ENCODE assay signal across 13 cellular contexts in genomic region chr1:115199416-115200132, GRCh38.
DNase-seq lines count a peak whose midpoint lies in the region; ATAC-seq and TF ChIP-seq lines count a peak whose summit lies in the region.
"Had no signal": no experiment of that assay in that cellular context is flagged by ENCODE, and none has a peak within 500 bp of the region (broad histone marks: within the 10 kb centered on the region; RNA-seq: fewer than 3 reads in every experiment).

No MANE protein-coding gene starts in this region.

- H3K9ac ChIP-seq in smooth muscle cell (ENCODE audit: low read depth), result no peak overlapping the region

- no peaks in the 10 kb centered on the region for H4K20me1 ChIP-seq in smooth muscle cell (ENCODE audit: low read depth)

- no peak overlapping the region for H2AFZ ChIP-seq in smooth muscle cell (ENCODE audit: low read depth)

- no peak for DNase-seq in Right ventricle myocardium inferior (ENCODE audit: missing footprints)
- DNase-seq in heart left ventricle, result no peak
- peak; percentile 83 for DNase-seq in fibroblast of the aortic adventitia (ENCODE audit: low read depth)
- DNase-seq in smooth muscle cell (lab: John Stamatoyannopoulos, UW; ENCODE audit: unreplicated experiment), result no peak
- DNase-seq in right lobe of liver, result no peak
- no peak for DNase-seq in NCI-H1694 (lab: John Stamatoyannopoulos, UW)
- DNase-seq in NCI-H2227 (lab: John Stamatoyannopoulos, UW; ENCODE audit: unreplicated experiment), result no peak
- DNase-seq: GOT3, NCI-H1694 treated with DMSO at 0.1 percent for 48 hours, NCI-H510A treated with DMSO at 0.1 percent for 48 hours had no signal

- 52 to 67% (median 55%) methylated on average over 5 of the region's 5 CpGs for whole genome bisulfite sequencing in heart left ventricle, 4 donors
- WGBS in smooth muscle cell (ENCODE audit: low lambda C conversion rate), result 44% methylated on average over 5 of the region's 5 CpGs
- 49% methylated on average over 5 of the region's 5 CpGs for WGBS in right lobe of liver (ENCODE audit: insufficient coverage, low coverage, low lambda C conversion rate, missing lambda C conversion rate)

- peak overlapping the region; percentile 1 for H3K4me2 ChIP-seq in smooth muscle cell

- intact Hi-C loops in Right ventricle myocardium inferior (cut with DNase I) (no loop called here), heart left ventricle (cut with DNase I) (loop anchor here in 2 of 10 donors (5.0 kb wide), 1 partner anchor 53 kb away; no protein-coding TSS in a partner anchor), right lobe of liver (cut with DNase I) (no loop called here)

- H3K27ac ChIP-seq in heart left ventricle (peak overlapping the region in 3 of 12 donors; percentile 2 to 50 (median 19)), smooth muscle cell (ENCODE audit: low read depth) (no peak overlapping the region), right lobe of liver (no peak overlapping the region)
- H3K27ac ChIP-seq: 22Rv1 had no signal

- peak; percentile 38 for ATAC-seq in Right ventricle myocardium inferior
- ATAC-seq in heart left ventricle, result no peak
- peak; percentile 44; the same call in 2 of the 3 replicates for ATAC-seq in SK-N-SH treated with all-trans-retinoic acid at 6 μM for 48 hours
- ATAC-seq in right lobe of liver, result no peak
- ATAC-seq: K562 had no signal

- no peaks in the 10 kb centered on the region for H3K36me3 ChIP-seq in heart left ventricle
- peaks cover 8% of the 10 kb centered on the region for H3K36me3 ChIP-seq in smooth muscle cell (ENCODE audit: low read depth)
- no peaks in the 10 kb centered on the region for H3K36me3 ChIP-seq in right lobe of liver

- H3K79me2 ChIP-seq in smooth muscle cell (ENCODE audit: low read depth), result no peaks in the 10 kb centered on the region

- H3K27me3 ChIP-seq in heart left ventricle (no peaks in the 10 kb centered on the region), smooth muscle cell (ENCODE audit: low read depth) (no peaks in the 10 kb centered on the region), right lobe of liver (no peaks in the 10 kb centered on the region)

- TF ChIP-seq CTCF in heart left ventricle (IDR thresholded peaks at IDR 0.05) (no peak), fibroblast of the aortic adventitia (IDR thresholded peaks at IDR 0.05; ENCODE audit: insufficient read depth, low read length) (no peak), smooth muscle cell (IDR thresholded peaks at IDR 0.05; ENCODE audit: borderline replicate concordance, insufficient read depth, poor library complexity, severe bottlenecking) (no peak), right lobe of liver (IDR thresholded peaks at IDR 0.05) (no peak)

- H3K9me3 ChIP-seq in heart left ventricle (peaks cover 0 to 23% (median 0%) of the 10 kb centered on the region in 12 donors), smooth muscle cell (replicated peaks; ENCODE audit: low read depth) (peaks cover 10% of the 10 kb centered on the region), right lobe of liver (no peaks in the 10 kb centered on the region)

- peaks cover 0 to 30% (median 9%) of the 10 kb centered on the region in 12 donors for H3K4me1 ChIP-seq in heart left ventricle
- H3K4me1 ChIP-seq in smooth muscle cell (ENCODE audit: low read depth), result peaks cover 5% of the 10 kb centered on the region
- H3K4me1 ChIP-seq in right lobe of liver, result no peaks in the 10 kb centered on the region

- H3K4me3 ChIP-seq in heart left ventricle (no peak overlapping the region), fibroblast of the aortic adventitia (ENCODE audit: low read depth, low read length) (no peak overlapping the region), smooth muscle cell (no peak overlapping the region), right lobe of liver (no peak overlapping the region)
- H3K4me3 ChIP-seq: K562 had no signal

- H3F3A ChIP-seq in smooth muscle cell (ENCODE audit: low read depth), result no peaks in the 10 kb centered on the region

- TF ChIP-seq POLR2A in heart left ventricle (IDR thresholded peaks at IDR 0.05), result no peak
- TF ChIP-seq POLR2A in right lobe of liver (IDR thresholded peaks at IDR 0.05), result no peak

TF ChIP-seq in SK-N-SH treated with all-trans-retinoic acid at 6 μM for 48 hours, 23 proteins besides CTCF, POLR2A, EP300 and RAD21:
- no peak for TF ChIP-seq ZNF8 (CRISPR knock-in tag; IDR thresholded peaks at IDR 0.05)
- no peak for TF ChIP-seq ZNF70 (CRISPR knock-in tag; IDR thresholded peaks at IDR 0.05)
- TF ChIP-seq SNAI2 (CRISPR knock-in tag; IDR thresholded peaks at IDR 0.05), result no peak
- TF ChIP-seq TCF4 (CRISPR knock-in tag; IDR thresholded peaks at IDR 0.05; ENCODE audit: borderline replicate concordance), result no peak
- no peak for TF ChIP-seq TOX (CRISPR knock-in tag; IDR thresholded peaks at IDR 0.05; ENCODE audit: borderline replicate concordance)
- no peak for TF ChIP-seq GLIS3 (CRISPR knock-in tag; IDR thresholded peaks at IDR 0.05)
- no peak for TF ChIP-seq ZFP3 (CRISPR knock-in tag; IDR thresholded peaks at IDR 0.05)
- TF ChIP-seq CSDC2 (CRISPR knock-in tag; IDR thresholded peaks at IDR 0.05), result no peak
- TF ChIP-seq, protein P1, sequence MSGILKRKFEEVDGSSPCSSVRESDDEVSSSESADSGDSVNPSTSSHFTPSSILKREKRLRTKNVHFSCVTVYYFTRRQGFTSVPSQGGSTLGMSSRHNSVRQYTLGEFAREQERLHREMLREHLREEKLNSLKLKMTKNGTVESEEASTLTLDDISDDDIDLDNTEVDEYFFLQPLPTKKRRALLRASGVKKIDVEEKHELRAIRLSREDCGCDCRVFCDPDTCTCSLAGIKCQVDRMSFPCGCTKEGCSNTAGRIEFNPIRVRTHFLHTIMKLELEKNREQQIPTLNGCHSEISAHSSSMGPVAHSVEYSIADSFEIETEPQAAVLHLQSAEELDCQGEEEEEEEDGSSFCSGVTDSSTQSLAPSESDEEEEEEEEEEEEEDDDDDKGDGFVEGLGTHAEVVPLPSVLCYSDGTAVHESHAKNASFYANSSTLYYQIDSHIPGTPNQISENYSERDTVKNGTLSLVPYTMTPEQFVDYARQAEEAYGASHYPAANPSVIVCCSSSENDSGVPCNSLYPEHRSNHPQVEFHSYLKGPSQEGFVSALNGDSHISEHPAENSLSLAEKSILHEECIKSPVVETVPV (CRISPR knock-in tag; IDR thresholded peaks at IDR 0.05), result no peak
- no peak for TF ChIP-seq ZNF565 (CRISPR knock-in tag; conservative IDR thresholded peaks at IDR 0.05; ENCODE audit: low read depth)
- no peak for TF ChIP-seq RARB (CRISPR knock-in tag; IDR thresholded peaks at IDR 0.05)

Comparison
In these comparisons a context has a peak if more than half of its experiments do, and no peak if none do; other contexts are left out.
1. ATAC-seq: peak in Right ventricle myocardium inferior (single experiment) and SK-N-SH treated with all-trans-retinoic acid at 6 μM for 48 hours (single experiment); none in heart left ventricle (0 of 4) and right lobe of liver (0 of 4).